ENCODE assay signal across 13 cellular contexts in genomic region chr3:173275740-173276139, GRCh38.
DNase-seq lines count a peak whose midpoint lies in the region; ATAC-seq, FAIRE-seq and TF ChIP-seq lines count a peak whose summit lies in the region.
"Had no signal": no experiment of that assay in that cellular context is flagged by ENCODE, and none has a peak within 500 bp of the region (broad histone marks: within the 10 kb centered on the region; RNA-seq: fewer than 3 reads in every experiment).

No MANE protein-coding gene starts in this region.

- TF ChIP-seq CTCF in GM10248 (IDR thresholded peaks at IDR 0.05; ENCODE audit: control extremely low read depth, extremely low read depth, low read depth, missing control alignments) (no peak), GM20000 (IDR thresholded peaks at IDR 0.05; ENCODE audit: extremely low read depth, missing control alignments) (no peak), GM12878 (IDR thresholded peaks at IDR 0.05 in 2 of 3, conservative IDR thresholded peaks at IDR 0.05 in 1 of 3; ENCODE audit: control insufficient read depth in 2 of 3, extremely low read depth in 1 of 3, insufficient read depth in 1 of 3, low read depth in 3 of 3, low read length in 3 of 3) (peak in 2 of 3 experiments; percentile 16 to 39; a peak in 3 of 6 replicates)

- H2BK120ac ChIP-seq in mesenchymal stem cell (ENCODE audit: low read depth, low read length): no peak overlapping the region

- no peaks in the 10 kb centered on the region for H3K9me3 ChIP-seq in GM12878 (replicated peaks; ENCODE audit: control insufficient read depth, insufficient read depth, low read length)
- H3K9me3 ChIP-seq in mesenchymal stem cell (ENCODE audit: control insufficient read depth, low read length): peaks cover 5% of the 10 kb centered on the region
- H3K9me3 ChIP-seq: gastroesophageal sphincter, upper lobe of left lung had no signal

- no peak overlapping the region for H3K27ac ChIP-seq in GM12878 (ENCODE audit: control insufficient read depth, insufficient read depth)
- no peak overlapping the region for H3K27ac ChIP-seq in mesenchymal stem cell (ENCODE audit: low read length, poor library complexity, severe bottlenecking)
- H3K27ac ChIP-seq: gastroesophageal sphincter, upper lobe of left lung had no signal

- H4K8ac ChIP-seq in mesenchymal stem cell (ENCODE audit: low read length): no peak overlapping the region

- no peak overlapping the region for H3K4ac ChIP-seq in mesenchymal stem cell (ENCODE audit: low read depth in 1 of 2, low read length in 2 of 2)

- no peak overlapping the region for H3K23ac ChIP-seq in mesenchymal stem cell (ENCODE audit: low read length in 2 of 2)

- H3K4me2 ChIP-seq in GM12878 (ENCODE audit: control insufficient read depth, insufficient read depth) (no peak overlapping the region), mesenchymal stem cell (ENCODE audit: low read length, poor library complexity, severe bottlenecking) (no peak overlapping the region)

- WGBS in GM12878 (ENCODE audit: insufficient coverage, insufficient replicate concordance, low lambda C conversion rate, missing lambda C conversion rate): 23% methylated on average over 4 of the region's 4 CpGs
- WGBS in mesenchymal stem cell: 87% methylated on average over 4 of the region's 4 CpGs

- CTCF ChIA-PET in GM10248 (lab: Yijun Ruan, JAX): no interaction called here
- CTCF ChIA-PET in GM12878 (lab: Yijun Ruan, JAX): interaction anchor here (0.8 to 1.0 kb wide), 3 partner anchors 440 to 619 kb away, joined by 3 to 4 read pairs (median 4); no protein-coding TSS in a partner anchor

- FAIRE-seq in GM12878 (lab: Jason Lieb, UNC) (no peak), GM12892 (lab: Jason Lieb, UNC) (no peak)

- H4K91ac ChIP-seq in mesenchymal stem cell (ENCODE audit: low read length): no peak overlapping the region

- no peak overlapping the region for H2AK5ac ChIP-seq in mesenchymal stem cell (ENCODE audit: low read length, severe bottlenecking)

- H3K27me3 ChIP-seq in GM12878 (replicated peaks in 1 of 2; ENCODE audit: control insufficient read depth in 2 of 2, insufficient read depth in 2 of 2, low read length in 1 of 2): no peaks in the 10 kb centered on the region
- H3K27me3 ChIP-seq in mesenchymal stem cell (ENCODE audit: control insufficient read depth in 1 of 2, insufficient read depth in 1 of 2, low read length in 2 of 2): no peaks in the 10 kb centered on the region
- H3K27me3 ChIP-seq: gastroesophageal sphincter, upper lobe of left lung had no signal

- H2BK12ac ChIP-seq in mesenchymal stem cell (ENCODE audit: low read length in 2 of 2): no peak overlapping the region

- RAD21 ChIA-PET in GM12878 (lab: Charles Lee; ENCODE audit: unreplicated experiment): no interaction called here

- no peaks in the 10 kb centered on the region for H3K79me1 ChIP-seq in mesenchymal stem cell (replicated peaks; ENCODE audit: low read length, poor library complexity, severe bottlenecking)

- in situ Hi-C loops in GM12878 (cut with MboI): no loop called here

- peak; percentile 81 for ATAC-seq in GM12878
- no peak for ATAC-seq in HG02798 (IDR thresholded peaks at IDR 0.05; ENCODE audit: poor library complexity, unreplicated experiment)
- ATAC-seq: gastroesophageal sphincter had no signal

- H3K18ac ChIP-seq in mesenchymal stem cell (ENCODE audit: low read depth in 1 of 2, low read length in 2 of 2): no peak overlapping the region

- intact Hi-C loops in GM12878 (cut with micrococcal nuclease; ENCODE audit: unreplicated experiment): loop anchor here (5.0 kb wide), 1 partner anchor 293 kb away; no protein-coding TSS in a partner anchor

- no peaks in the 10 kb centered on the region for H4K20me1 ChIP-seq in GM12878 (ENCODE audit: control insufficient read depth, insufficient read depth)

- H3K79me2 ChIP-seq in GM12878 (ENCODE audit: control insufficient read depth, insufficient read depth, low read length): no peaks in the 10 kb centered on the region

- no peak overlapping the region for H3K4me3 ChIP-seq in Jurkat, Clone E6-1 (ENCODE audit: low read length)
- H3K4me3 ChIP-seq in GM12878: no peak overlapping the region
- H3K4me3 ChIP-seq in mesenchymal stem cell (ENCODE audit: insufficient read depth in 1 of 2, low read depth in 1 of 2, low read length in 2 of 2): no peak overlapping the region
- H3K4me3 ChIP-seq: gastroesophageal sphincter, lung, upper lobe of left lung had no signal

- POLR2A ChIA-PET in GM10248 (lab: Yijun Ruan, JAX) (no interaction called here), GM12878 (lab: Charles Lee) (no interaction called here)

- no TSS peak for BruUV-seq in GM12878 (replicated peaks; lab: Mats Ljungman, UMichigan)

- H3K36me3 ChIP-seq in GM12878 (ENCODE audit: control insufficient read depth in 2 of 2, insufficient read depth in 2 of 2, low read length in 1 of 2) (no peaks in the 10 kb centered on the region), mesenchymal stem cell (ENCODE audit: control insufficient read depth in 1 of 2, insufficient read depth in 2 of 2, low read depth in 1 of 2, low read length in 2 of 2) (no peaks in the 10 kb centered on the region)
- H3K36me3 ChIP-seq: gastroesophageal sphincter, upper lobe of left lung had no signal

- TF ChIP-seq EP300 in GM12878 (IDR thresholded peaks at IDR 0.05; ENCODE audit: borderline replicate concordance in 1 of 2, control insufficient read depth in 1 of 2, low read depth in 2 of 2, low read length in 2 of 2): no peak

- DNase-seq in GM10248 (ENCODE audit: extremely low spot score) (peak; percentile 13), GM20000 (ENCODE audit: low spot score) (peak; percentile 17), GM12878 (ENCODE audit: low read depth, low spot score) (no peak), mesenchymal stem cell (no peak), GM12892 (ENCODE audit: insufficient read length) (no peak), HPDE6-E6E7 (ENCODE audit: extremely low spot score) (no peak)
- DNase-seq in Jurkat, Clone E6-1 (ENCODE audit: low read depth, low spot score): peak; percentile 29
- DNase-seq: cortex of kidney, retina, upper lobe of left lung had no signal

- SMC1A ChIA-PET in GM12878 (lab: Charles Lee; ENCODE audit: uncharacterized antibody, unreplicated experiment): interaction anchor here (1.0 kb wide), 1 partner anchor 440 kb away, joined by 3 read pairs; no protein-coding TSS in a partner anchor

- H2BK15ac ChIP-seq in mesenchymal stem cell (ENCODE audit: low read depth, poor library complexity, severe bottlenecking): no peak overlapping the region

- H3K4me1 ChIP-seq in GM12878 (ENCODE audit: control insufficient read depth, insufficient read depth, low read length) (no peaks in the 10 kb centered on the region), mesenchymal stem cell (ENCODE audit: control insufficient read depth, insufficient read depth, low read depth, low read length) (no peaks in the 10 kb centered on the region)
- H3K4me1 ChIP-seq: gastroesophageal sphincter, upper lobe of left lung had no signal

- H2AFZ ChIP-seq in GM12878 (ENCODE audit: control insufficient read depth, low read depth, low read length): peak overlapping the region; percentile 17; the same call in 1 of the 2 replicates
- no peak overlapping the region for H2AFZ ChIP-seq in mesenchymal stem cell (ENCODE audit: low read depth, low read length)

- H3K9ac ChIP-seq in GM12878 (ENCODE audit: control insufficient read depth, insufficient read depth, low read length) (no peak overlapping the region), mesenchymal stem cell (ENCODE audit: low read length) (no peak overlapping the region)

- no peak for TF ChIP-seq POLR2A in GM12878 (IDR thresholded peaks at IDR 0.05; ENCODE audit: low read depth, low read length)
- no peak for TF ChIP-seq POLR2A in GM12892 (IDR thresholded peaks at IDR 0.05; ENCODE audit: low read depth, low read length)

- no peak overlapping the region for H3K14ac ChIP-seq in mesenchymal stem cell (ENCODE audit: low read length in 2 of 2)

- no peak overlapping the region for H2BK5ac ChIP-seq in mesenchymal stem cell (ENCODE audit: low read depth, low read length, poor library complexity, severe bottlenecking)

- peak; percentile 52 for TF ChIP-seq RAD21 in GM12878 (IDR thresholded peaks at IDR 0.05; ENCODE audit: insufficient read depth, low read depth, low read length)

TF ChIP-seq in GM12878, 131 proteins besides CTCF, POLR2A, EP300 and RAD21:
- TF ChIP-seq CBX3 (IDR thresholded peaks at IDR 0.05; ENCODE audit: borderline replicate concordance, low read depth) (no peak), NFIC (IDR thresholded peaks at IDR 0.05; ENCODE audit: low read depth, low read length) (no peak), ZNF24 (IDR thresholded peaks at IDR 0.05) (no peak), SMC3 (IDR thresholded peaks at IDR 0.05; ENCODE audit: borderline replicate concordance, low read length) (peak; percentile 5; the same call in 1 of the 2 replicates), YY1 (IDR thresholded peaks at IDR 0.05; ENCODE audit: low read depth, low read length) (peak; percentile 83)

Comparison
In these comparisons a context has a peak if more than half of its experiments do, and no peak if none do; other contexts are left out.
1. DNase-seq: peak in GM10248 (single experiment), GM20000 (single experiment) and Jurkat, Clone E6-1 (single experiment); none in GM12878 (single experiment), mesenchymal stem cell (single experiment), GM12892 (single experiment) and HPDE6-E6E7 (single experiment).
2. CTCF ChIP-seq: peak in GM12878 (2 of 3); none in GM10248 (single experiment) and GM20000 (single experiment).